In the genomic region with DNA sequence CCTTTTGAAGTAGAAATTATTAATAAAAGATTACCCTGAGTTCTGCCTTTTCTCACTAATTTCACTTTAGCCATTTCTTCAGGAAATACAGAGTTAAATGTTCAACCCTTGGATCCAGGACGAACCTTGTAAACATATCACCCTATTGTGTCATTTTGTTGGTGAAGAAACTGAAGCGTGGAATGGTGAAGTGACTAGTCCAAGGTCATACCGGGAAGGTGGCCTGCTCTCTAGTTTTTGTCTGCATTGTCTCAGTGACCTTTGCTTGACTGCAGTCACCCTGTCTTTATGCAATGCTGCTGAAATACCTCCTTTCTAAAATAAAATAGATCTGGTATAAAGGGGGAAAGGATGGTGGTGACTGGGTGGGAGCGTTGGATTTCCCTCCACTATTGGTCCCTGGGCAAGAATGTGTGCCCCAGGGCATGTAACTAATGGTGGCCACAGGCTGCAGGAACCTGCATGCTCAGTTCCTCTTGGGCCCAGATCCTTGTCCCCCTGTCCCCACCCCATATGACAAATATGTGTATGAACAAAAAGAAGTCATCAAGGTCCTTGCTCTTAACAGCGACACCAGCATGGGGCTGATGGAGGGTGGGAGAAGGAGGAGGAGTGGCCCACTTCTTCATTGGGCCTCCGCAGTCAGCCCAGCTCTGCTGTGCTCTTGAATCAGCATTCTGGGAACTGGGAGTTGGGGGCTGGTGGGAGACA, we compare ENCODE assay signal across 11 cellular contexts. TPM values are rescaled to one million over a fixed set of nuclear protein-coding genes. Genes with fewer than 3 reads are reported as not detected.
DNase-seq lines count a peak whose midpoint lies in the region; ATAC-seq and TF ChIP-seq lines count a peak whose summit lies in the region.
"Had no signal": no experiment of that assay in that cellular context is flagged by ENCODE, and none has a peak within 500 bp of the region (broad histone marks: within the 10 kb centered on the region; RNA-seq: fewer than 3 reads in every experiment).

No MANE protein-coding gene starts in this region.

- no peaks in the 10 kb centered on the region for H3K9me3 ChIP-seq in right lobe of liver

- TF ChIP-seq POLR2A in right lobe of liver (IDR thresholded peaks at IDR 0.05) = peak; percentile 47

- H3K27me3 Mint-ChIP-seq in activated CD8-positive, alpha-beta memory T cell treated with anti-CD3 and anti-CD28 coated beads, Interleukin-2, amount 10 ng/mL, durations not matched to agents 7 days and 5 days = peaks cover 23% of the 10 kb centered on the region
- no peaks in the 10 kb centered on the region for H3K27me3 Mint-ChIP-seq in activated T-helper 17 cell treated with anti-CD3 and anti-CD28 coated beads, Interleukin-2, amount 50 U/mL, for 72 hours

- ATAC-seq in activated CD8-positive, alpha-beta memory T cell treated with anti-CD3 and anti-CD28 coated beads, Interleukin-2, amount 10 ng/mL, durations not matched to agents 7 days and 5 days = no peak
- no peak for ATAC-seq in activated T-helper 17 cell treated with anti-CD3 and anti-CD28 coated beads, Interleukin-2, amount 50 U/mL, for 72 hours (replicated peaks)
- peak; percentile 25 to 70 (median 47) for ATAC-seq in right lobe of liver
- ATAC-seq in HG03045 (IDR thresholded peaks at IDR 0.05; ENCODE audit: unreplicated experiment) = no peak
- no peak for ATAC-seq in GM21737 (IDR thresholded peaks at IDR 0.05; ENCODE audit: unreplicated experiment)

- 20% methylated on average over 4 of the region's 6 CpGs for WGBS in right lobe of liver (ENCODE audit: insufficient coverage, low coverage, low lambda C conversion rate, missing lambda C conversion rate)

- intact Hi-C loops in right lobe of liver (cut with DNase I) = loop anchor here in 1 of 2 donors (10.0 kb wide), 1 partner anchor 121 kb away; no protein-coding TSS in a partner anchor

- H3K4me1 Mint-ChIP-seq in activated CD8-positive, alpha-beta memory T cell treated with anti-CD3 and anti-CD28 coated beads, Interleukin-2, amount 10 ng/mL, durations not matched to agents 7 days and 5 days = peaks cover 77% of the 10 kb centered on the region
- peaks cover 67% of the 10 kb centered on the region for H3K4me1 Mint-ChIP-seq in activated T-helper 17 cell treated with anti-CD3 and anti-CD28 coated beads, Interleukin-2, amount 50 U/mL, for 72 hours

- H3K27ac Mint-ChIP-seq in activated CD8-positive, alpha-beta memory T cell treated with anti-CD3 and anti-CD28 coated beads, Interleukin-2, amount 10 ng/mL, durations not matched to agents 7 days and 5 days = no peak overlapping the region
- H3K27ac Mint-ChIP-seq in activated T-helper 17 cell treated with anti-CD3 and anti-CD28 coated beads, Interleukin-2, amount 50 U/mL, for 72 hours = peak overlapping the region; percentile 92

- TF ChIP-seq CTCF in right lobe of liver (IDR thresholded peaks at IDR 0.05) = no peak

- no peak for DNase-seq in activated CD8-positive, alpha-beta memory T cell treated with anti-CD3 and anti-CD28 coated beads, Interleukin-2, amount 10 ng/mL, durations not matched to agents 7 days and 5 days
- no peak for DNase-seq in activated CD8-positive, alpha-beta memory T cell treated with anti-CD3 and anti-CD28 coated beads, Interleukin-2, amount 50 U/mL, for 48 hours
- DNase-seq in right lobe of liver (peak in 1 of 3 donors; percentile 73), KBM-7 (no peak)
- DNase-seq: NCI-H1930; Right ventricle myocardium superior; stimulated activated CD8-positive, alpha-beta memory T cell treated with anti-CD3 and anti-CD28 coated beads, Interleukin-4, amount 100 ng/mL, for 48 hours had no signal

- H3K27ac ChIP-seq in right lobe of liver (peak overlapping the region; percentile 89 to 97 (median 95)), temporal lobe (ENCODE audit: low read depth, low read length) (peak overlapping the region; percentile 30)

- H3K36me3 Mint-ChIP-seq in activated CD8-positive, alpha-beta memory T cell treated with anti-CD3 and anti-CD28 coated beads, Interleukin-2, amount 10 ng/mL, durations not matched to agents 7 days and 5 days = no peaks in the 10 kb centered on the region
- peaks cover 35% of the 10 kb centered on the region for H3K36me3 Mint-ChIP-seq in activated T-helper 17 cell treated with anti-CD3 and anti-CD28 coated beads, Interleukin-2, amount 50 U/mL, for 72 hours (ENCODE audit: low read depth)

- peaks cover 0 to 67% (median 20%) of the 10 kb centered on the region in 4 donors for H3K4me1 ChIP-seq in right lobe of liver

- H3K4me3 Mint-ChIP-seq in activated CD8-positive, alpha-beta memory T cell treated with anti-CD3 and anti-CD28 coated beads, Interleukin-2, amount 10 ng/mL, durations not matched to agents 7 days and 5 days = peak overlapping the region; percentile 81
- H3K4me3 Mint-ChIP-seq in activated T-helper 17 cell treated with anti-CD3 and anti-CD28 coated beads, Interleukin-2, amount 50 U/mL, for 72 hours = peak overlapping the region; percentile 92

- in situ Hi-C loops in KBM-7 (cut with MboI; ENCODE audit: low pct_unique_long_range_greater_than_20kb, low sequenced_read_pairs) = no loop called here

- no peaks in the 10 kb centered on the region for H3K27me3 ChIP-seq in right lobe of liver

- H3K9me3 Mint-ChIP-seq in activated CD8-positive, alpha-beta memory T cell treated with anti-CD3 and anti-CD28 coated beads, Interleukin-2, amount 10 ng/mL, durations not matched to agents 7 days and 5 days (ENCODE audit: low read depth) = no peaks in the 10 kb centered on the region
- no peaks in the 10 kb centered on the region for H3K9me3 Mint-ChIP-seq in activated T-helper 17 cell treated with anti-CD3 and anti-CD28 coated beads, Interleukin-2, amount 50 U/mL, for 72 hours

- peak overlapping the region; percentile 73 to 94 (median 93) for H3K4me3 ChIP-seq in right lobe of liver

- CTCF ChIA-PET in activated CD8-positive, alpha-beta memory T cell treated with anti-CD3 and anti-CD28 coated beads, Interleukin-2, amount 10 ng/mL, durations not matched to agents 7 days and 5 days (lab: Charles Lee) = no interaction called here

- no peaks in the 10 kb centered on the region for H3K36me3 ChIP-seq in right lobe of liver

RNA-seq across cellular contexts. Expression of gene SORL1, which starts 1.6 kb away (rescaled TPM):
- total RNA-seq in activated CD8-positive, alpha-beta memory T cell treated with anti-CD3 and anti-CD28 coated beads, Interleukin-2, amount 10 ng/mL, durations not matched to agents 7 days and 5 days = 10 to 100 TPM; 17.4 to 38.6 TPM
- 10 to 100 TPM; 47.1 to 98.5 TPM for total RNA-seq in activated T-helper 17 cell treated with anti-CD3 and anti-CD28 coated beads, Interleukin-2, amount 50 U/mL, for 72 hours
- total RNA-seq in right lobe of liver = 100 to 1,000 TPM in 2 of 6 experiments, 10 to 100 TPM in 4; 45.2 to 137 (median 73.8) TPM
- 40.6 TPM for total RNA-seq in temporal lobe

Comparison
In these comparisons a context has a peak if more than half of its experiments do, and no peak if none do; other contexts are left out.
1. ATAC-seq: peak in right lobe of liver (4 of 4); none in activated CD8-positive, alpha-beta memory T cell treated with anti-CD3 and anti-CD28 coated beads, Interleukin-2, amount 10 ng/mL, durations not matched to agents 7 days and 5 days (single experiment), activated T-helper 17 cell treated with anti-CD3 and anti-CD28 coated beads, Interleukin-2, amount 50 U/mL, for 72 hours (single experiment), HG03045 (single experiment) and GM21737 (single experiment).